1 cellular context compared by ENCODE assay signal in the genomic region with DNA sequence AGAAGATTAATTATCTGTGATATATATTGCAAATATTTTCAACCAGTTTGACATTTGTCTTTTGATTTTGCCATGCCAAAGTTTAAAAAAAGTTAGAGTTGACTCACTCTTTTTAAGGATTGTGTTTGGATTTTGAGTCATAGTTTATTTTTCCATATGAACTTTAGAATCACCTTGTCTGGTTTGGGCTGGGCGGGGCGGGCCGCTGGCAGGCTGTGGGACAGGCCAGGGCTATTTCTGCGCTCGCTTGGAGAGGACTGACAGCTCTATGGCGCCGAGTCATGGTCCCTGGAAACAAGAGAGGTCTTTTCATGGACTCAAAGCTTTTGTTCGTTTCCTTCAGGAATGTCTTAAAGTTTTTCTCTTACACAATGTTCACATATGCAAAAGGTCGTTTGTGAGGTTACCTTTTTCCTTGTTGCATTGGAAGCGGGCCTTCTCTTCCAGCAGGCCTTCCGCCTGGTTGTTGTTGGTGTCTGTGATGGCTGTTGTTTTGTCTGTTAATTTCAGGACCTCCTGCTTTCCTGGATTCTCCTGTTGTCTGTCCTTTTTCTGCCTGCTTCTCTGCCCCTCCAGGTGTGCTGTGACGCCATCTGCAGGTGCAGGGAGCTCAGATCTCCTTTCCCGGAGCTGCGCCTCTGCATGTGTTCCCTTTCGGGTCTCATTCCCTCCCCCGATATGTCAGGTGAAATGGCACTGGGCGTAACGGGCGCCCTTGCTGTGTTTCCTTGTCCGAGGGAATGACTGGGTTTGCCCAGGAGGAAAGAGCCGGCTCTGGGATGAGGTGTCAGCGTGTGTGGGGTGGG.
A peak's percentile ranks its signal among the peaks of the same experiment; 100 is the strongest.
TF ChIP-seq lines count a peak whose summit lies in the region.

No MANE protein-coding gene starts in this region.

TF ChIP-seq in H1, 55 proteins besides CTCF, POLR2A, EP300 and RAD21 (continued from another document):
- TF ChIP-seq, protein P1, sequence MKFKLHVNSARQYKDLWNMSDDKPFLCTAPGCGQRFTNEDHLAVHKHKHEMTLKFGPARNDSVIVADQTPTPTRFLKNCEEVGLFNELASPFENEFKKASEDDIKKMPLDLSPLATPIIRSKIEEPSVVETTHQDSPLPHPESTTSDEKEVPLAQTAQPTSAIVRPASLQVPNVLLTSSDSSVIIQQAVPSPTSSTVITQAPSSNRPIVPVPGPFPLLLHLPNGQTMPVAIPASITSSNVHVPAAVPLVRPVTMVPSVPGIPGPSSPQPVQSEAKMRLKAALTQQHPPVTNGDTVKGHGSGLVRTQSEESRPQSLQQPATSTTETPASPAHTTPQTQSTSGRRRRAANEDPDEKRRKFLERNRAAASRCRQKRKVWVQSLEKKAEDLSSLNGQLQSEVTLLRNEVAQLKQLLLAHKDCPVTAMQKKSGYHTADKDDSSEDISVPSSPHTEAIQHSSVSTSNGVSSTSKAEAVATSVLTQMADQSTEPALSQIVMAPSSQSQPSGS (IDR thresholded peaks at IDR 0.05; ENCODE audit: low read length), result no peak
- TF ChIP-seq NRF1 (IDR thresholded peaks at IDR 0.05; ENCODE audit: low read depth, low read length), result no peak
- no peak for TF ChIP-seq FOSL1 (IDR thresholded peaks at IDR 0.05; ENCODE audit: insufficient read depth, low read depth, low read length)
- TF ChIP-seq RFX5 (IDR thresholded peaks at IDR 0.05; ENCODE audit: borderline replicate concordance, low read depth, low read length), result no peak
- TF ChIP-seq CHD2 (IDR thresholded peaks at IDR 0.05; ENCODE audit: low read length), result no peak
- TF ChIP-seq HDAC2 (IDR thresholded peaks at IDR 0.05; ENCODE audit: borderline replicate concordance in 1 of 2, low read depth in 2 of 2, low read length in 2 of 2), result no peak
- TF ChIP-seq SAP30 (IDR thresholded peaks at IDR 0.05; ENCODE audit: insufficient read depth, insufficient replicate concordance, low read length), result no peak
- no peak for TF ChIP-seq RNF2 (IDR thresholded peaks at IDR 0.05; ENCODE audit: borderline replicate concordance, low read depth, low read length, missing control alignments, poor library complexity, severe bottlenecking)
- peak; percentile 39; the same call in 1 of the 2 replicates for TF ChIP-seq BACH1 (IDR thresholded peaks at IDR 0.05; ENCODE audit: low read length)
- TF ChIP-seq SIN3A (conservative IDR thresholded peaks at IDR 0.05 in 1 of 2, IDR thresholded peaks at IDR 0.05 in 1 of 2; ENCODE audit: low read depth in 1 of 2, low read length in 2 of 2), result 0 out of 4 replicates have a peak, but pooled peaks of 1 of the 2 experiments have one; percentile 32
- no peak; the same call in 1 of the 2 replicates for TF ChIP-seq GABPA (IDR thresholded peaks at IDR 0.05; ENCODE audit: borderline replicate concordance, insufficient read depth, low read length)
- TF ChIP-seq, protein P2, sequence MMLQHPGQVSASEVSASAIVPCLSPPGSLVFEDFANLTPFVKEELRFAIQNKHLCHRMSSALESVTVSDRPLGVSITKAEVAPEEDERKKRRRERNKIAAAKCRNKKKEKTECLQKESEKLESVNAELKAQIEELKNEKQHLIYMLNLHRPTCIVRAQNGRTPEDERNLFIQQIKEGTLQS (IDR thresholded peaks at IDR 0.05; ENCODE audit: insufficient read depth, low read depth, low read length), result no peak
- TF ChIP-seq TEAD4 (IDR thresholded peaks at IDR 0.05; ENCODE audit: low read depth, low read length), result no peak
- no peak for TF ChIP-seq SIX5 (IDR thresholded peaks at IDR 0.05; ENCODE audit: low read depth, low read length)
- no peak for TF ChIP-seq CHD1 (IDR thresholded peaks at IDR 0.05; ENCODE audit: low read depth, low read length)
- no peak for TF ChIP-seq PHF8 (conservative IDR thresholded peaks at IDR 0.05; ENCODE audit: low read depth, low read length)
- TF ChIP-seq TCF12 (IDR thresholded peaks at IDR 0.05; ENCODE audit: low read depth, low read length), result peak; percentile 75; the same call in 1 of the 2 replicates
- no peak for TF ChIP-seq SP2 (IDR thresholded peaks at IDR 0.05; ENCODE audit: low read length)
